8 cellular contexts compared by ENCODE assay signal in the genomic region with DNA sequence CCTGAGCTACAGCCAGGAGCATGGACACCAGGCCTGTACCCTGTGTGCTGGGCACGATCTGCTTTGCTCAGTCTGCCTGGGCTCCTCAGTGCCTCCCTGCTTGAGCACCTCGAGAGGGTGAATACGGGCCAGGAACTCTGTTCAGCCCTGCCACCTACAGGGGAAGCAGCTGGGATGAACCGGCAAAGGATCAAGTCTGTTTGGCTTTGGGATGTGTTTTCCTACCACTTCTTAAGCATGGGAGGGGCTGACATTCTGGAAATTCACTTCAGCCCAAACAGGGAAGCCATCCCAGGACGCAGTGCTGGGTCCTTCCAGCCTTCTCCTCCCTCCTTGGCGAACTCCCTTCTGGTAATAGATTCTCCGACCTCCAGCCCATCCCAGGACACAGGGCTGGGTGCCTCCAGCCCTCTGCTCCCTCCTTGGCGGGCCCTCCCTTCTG. TPM values are rescaled to one million over a fixed set of nuclear protein-coding genes. Genes with fewer than 3 reads are reported as not detected.
DNase-seq lines count a peak whose midpoint lies in the region; ATAC-seq and TF ChIP-seq lines count a peak whose summit lies in the region.

No MANE protein-coding gene starts in this region.

- H3K9me3 ChIP-seq in WERI-Rb-1 (ENCODE audit: severe bottlenecking), result no peaks in the 10 kb centered on the region
- no peaks in the 10 kb centered on the region for H3K9me3 ChIP-seq in heart left ventricle

- H3K27me3 Mint-ChIP-seq in activated naive CD4-positive, alpha-beta T cell treated with anti-CD3 and anti-CD28 coated beads, Interleukin-2, amount 10 ng/mL, durations not matched to agents 7 days and 5 days, result peaks cover 23% of the 10 kb centered on the region
- H3K27me3 Mint-ChIP-seq in activated T-helper 1 cell treated with anti-CD3 and anti-CD28 coated beads, Interleukin-12 subunit alpha, Interleukin-12 subunit beta, Interleukin-2, Interleukin-4 antibody, amounts not matched to agents 30 ng/mL and 10 ng/mL and 1 ng/mL, durations not matched to agents 14 hours and 24 hours and 36 hours (ENCODE audit: insufficient read depth), result peaks cover 22% of the 10 kb centered on the region

- H3K27me3 ChIP-seq in WERI-Rb-1 (ENCODE audit: insufficient read depth, low read depth, severe bottlenecking) (no peaks in the 10 kb centered on the region), heart left ventricle (no peaks in the 10 kb centered on the region)

- H3K36me3 Mint-ChIP-seq in activated naive CD4-positive, alpha-beta T cell treated with anti-CD3 and anti-CD28 coated beads, Interleukin-2, amount 50 U/mL, for 72 hours, result peaks cover 0 to 5% of the 10 kb centered on the region in 2 donors
- H3K36me3 Mint-ChIP-seq in activated naive CD4-positive, alpha-beta T cell treated with anti-CD3 and anti-CD28 coated beads, Interleukin-2, amount 10 ng/mL, durations not matched to agents 7 days and 5 days, result peaks cover 9% of the 10 kb centered on the region
- H3K36me3 Mint-ChIP-seq in activated T-helper 1 cell treated with anti-CD3 and anti-CD28 coated beads, Interleukin-12 subunit alpha, Interleukin-12 subunit beta, Interleukin-2, Interleukin-4 antibody, amounts not matched to agents 30 ng/mL and 10 ng/mL and 1 ng/mL, durations not matched to agents 14 hours and 24 hours and 36 hours (ENCODE audit: low read depth), result no peaks in the 10 kb centered on the region

- no peak overlapping the region for H3K4me3 Mint-ChIP-seq in activated naive CD4-positive, alpha-beta T cell treated with anti-CD3 and anti-CD28 coated beads, Interleukin-2, amount 10 ng/mL, durations not matched to agents 7 days and 5 days
- no peak overlapping the region for H3K4me3 Mint-ChIP-seq in activated T-helper 1 cell treated with anti-CD3 and anti-CD28 coated beads, Interleukin-12 subunit alpha, Interleukin-12 subunit beta, Interleukin-2, Interleukin-4 antibody, amounts not matched to agents 30 ng/mL and 10 ng/mL and 1 ng/mL, durations not matched to agents 14 hours and 24 hours and 36 hours

- peak overlapping the region; percentile 12 to 70 for H3K27ac Mint-ChIP-seq in activated naive CD4-positive, alpha-beta T cell treated with anti-CD3 and anti-CD28 coated beads, Interleukin-2, amount 50 U/mL, for 72 hours
- no peak overlapping the region for H3K27ac Mint-ChIP-seq in activated naive CD4-positive, alpha-beta T cell treated with anti-CD3 and anti-CD28 coated beads, Interleukin-2, amount 10 ng/mL, durations not matched to agents 7 days and 5 days
- H3K27ac Mint-ChIP-seq in activated T-helper 1 cell treated with anti-CD3 and anti-CD28 coated beads, Interleukin-12 subunit alpha, Interleukin-12 subunit beta, Interleukin-2, Interleukin-4 antibody, amounts not matched to agents 30 ng/mL and 10 ng/mL and 1 ng/mL, durations not matched to agents 14 hours and 24 hours and 36 hours, result no peak overlapping the region

- H3K4me1 ChIP-seq in heart left ventricle, result peaks cover 0 to 39% (median 28%) of the 10 kb centered on the region in 12 donors

- no peak for TF ChIP-seq POLR2A in heart left ventricle (IDR thresholded peaks at IDR 0.05)

- 10 to 35% (median 16%) methylated on average over 8 of the region's 8 CpGs for WGBS in heart left ventricle, 4 donors

- intact Hi-C loops in heart left ventricle (cut with DNase I), result loop anchor here in 8 of 10 donors (1.0 to 10.0 kb wide), 11 partner anchors 37 to 135 kb away; a partner anchor contains a TSS
- intact Hi-C loops in activated T-helper 1 cell treated with anti-CD3 and anti-CD28 coated beads, Interleukin-12 subunit alpha, Interleukin-12 subunit beta, Interleukin-2, Interleukin-4 antibody, amounts not matched to agents 30 ng/mL and 10 ng/mL and 1 ng/mL, durations not matched to agents 14 hours and 24 hours and 36 hours (cut with micrococcal nuclease), result no loop called here

- TF ChIP-seq CTCF in WERI-Rb-1 (IDR thresholded peaks at IDR 0.05; ENCODE audit: low read depth, low read length), result peak; percentile 80
- peak; percentile 27 to 73 (median 53) for TF ChIP-seq CTCF in heart left ventricle (IDR thresholded peaks at IDR 0.05)

- H3K9me3 Mint-ChIP-seq in activated naive CD4-positive, alpha-beta T cell treated with anti-CD3 and anti-CD28 coated beads, Interleukin-2, amount 50 U/mL, for 72 hours, result peaks cover 0 to 4% of the 10 kb centered on the region in 2 donors
- H3K9me3 Mint-ChIP-seq in activated naive CD4-positive, alpha-beta T cell treated with anti-CD3 and anti-CD28 coated beads, Interleukin-2, amount 10 ng/mL, durations not matched to agents 7 days and 5 days, result no peaks in the 10 kb centered on the region
- no peaks in the 10 kb centered on the region for H3K9me3 Mint-ChIP-seq in activated T-helper 1 cell treated with anti-CD3 and anti-CD28 coated beads, Interleukin-12 subunit alpha, Interleukin-12 subunit beta, Interleukin-2, Interleukin-4 antibody, amounts not matched to agents 30 ng/mL and 10 ng/mL and 1 ng/mL, durations not matched to agents 14 hours and 24 hours and 36 hours

- DNase-seq in activated naive CD4-positive, alpha-beta T cell treated with anti-CD3 and anti-CD28 coated beads, Interleukin-2, amount 50 U/mL, for 72 hours (ENCODE audit: low spot score in 2 of 2), result no peak
- DNase-seq in activated naive CD4-positive, alpha-beta T cell treated with anti-CD3 and anti-CD28 coated beads, Interleukin-2, amount 10 ng/mL, durations not matched to agents 7 days and 5 days, result no peak
- DNase-seq in WERI-Rb-1, result peak; percentile 87
- DNase-seq in heart left ventricle, result peak; percentile 76 to 88 (median 79)
- DNase-seq in putamen (ENCODE audit: low spot score), result peak; percentile 47
- no peak for DNase-seq in stimulated activated CD4-positive, alpha-beta T cell treated with anti-CD3 and anti-CD28 coated beads, Interleukin-4, amount 100 ng/mL, for 24 hours
- no peak for DNase-seq in NCI-H1436 treated with DMSO at 0.1 percent for 48 hours (lab: John Stamatoyannopoulos, UW)
- DNase-seq in activated T-helper 1 cell treated with anti-CD3 and anti-CD28 coated beads, Interleukin-12 subunit alpha, Interleukin-12 subunit beta, Interleukin-2, Interleukin-4 antibody, amounts not matched to agents 30 ng/mL and 10 ng/mL and 1 ng/mL, durations not matched to agents 14 hours and 24 hours and 36 hours (ENCODE audit: low spot score), result no peak

- CTCF ChIA-PET in activated naive CD4-positive, alpha-beta T cell treated with anti-CD3 and anti-CD28 coated beads, Interleukin-2, amount 10 ng/mL, durations not matched to agents 7 days and 5 days (lab: Charles Lee), result no interaction called here

- peaks cover 5% of the 10 kb centered on the region for H3K4me1 Mint-ChIP-seq in activated naive CD4-positive, alpha-beta T cell treated with anti-CD3 and anti-CD28 coated beads, Interleukin-2, amount 10 ng/mL, durations not matched to agents 7 days and 5 days
- H3K4me1 Mint-ChIP-seq in activated T-helper 1 cell treated with anti-CD3 and anti-CD28 coated beads, Interleukin-12 subunit alpha, Interleukin-12 subunit beta, Interleukin-2, Interleukin-4 antibody, amounts not matched to agents 30 ng/mL and 10 ng/mL and 1 ng/mL, durations not matched to agents 14 hours and 24 hours and 36 hours (ENCODE audit: low read depth), result no peaks in the 10 kb centered on the region

- H3K27ac ChIP-seq in WERI-Rb-1 (peak overlapping the region; percentile 95), heart left ventricle (peak overlapping the region; percentile 81 to 99 (median 92))

- ATAC-seq in activated naive CD4-positive, alpha-beta T cell treated with anti-CD3 and anti-CD28 coated beads, Interleukin-2, amount 50 U/mL, for 72 hours, result no peak
- ATAC-seq in heart left ventricle, result peak; percentile 86 to 91 (median 88)

- H3K4me3 ChIP-seq in WERI-Rb-1 (ENCODE audit: low read depth, low read length) (peak overlapping the region; percentile 27), heart left ventricle (no peak overlapping the region)

- H3K36me3 ChIP-seq in WERI-Rb-1 (no peaks in the 10 kb centered on the region), heart left ventricle (peaks cover 0 to 2% (median 0%) of the 10 kb centered on the region in 9 donors)

RNA-seq across cellular contexts. Expression of a gene that starts 55.8 kb away (rescaled TPM):
- total RNA-seq in activated naive CD4-positive, alpha-beta T cell treated with anti-CD3 and anti-CD28 coated beads, Interleukin-2, amount 50 U/mL, for 72 hours, result 10 to 100 TPM; 13.5 to 34.9 TPM
- 10 to 100 TPM; 39.8 to 92.3 (median 48.5) TPM for total RNA-seq in heart left ventricle
- polyA plus RNA-seq in heart left ventricle, result 10 to 100 TPM; 28.9 to 53.2 TPM
- total RNA-seq in activated T-helper 1 cell treated with anti-CD3 and anti-CD28 coated beads, Interleukin-12 subunit alpha, Interleukin-12 subunit beta, Interleukin-2, Interleukin-4 antibody, amounts not matched to agents 30 ng/mL and 10 ng/mL and 1 ng/mL, durations not matched to agents 14 hours and 24 hours and 36 hours, result 5.2 and 5.3 TPM in 2 replicates

Comparison
In these comparisons a context has a peak if more than half of its experiments do, and no peak if none do; other contexts are left out.
1. H3K27ac Mint-ChIP-seq: peak in activated naive CD4-positive, alpha-beta T cell treated with anti-CD3 and anti-CD28 coated beads, Interleukin-2, amount 50 U/mL, for 72 hours (2 of 2); none in activated naive CD4-positive, alpha-beta T cell treated with anti-CD3 and anti-CD28 coated beads, Interleukin-2, amount 10 ng/mL, durations not matched to agents 7 days and 5 days (single experiment) and activated T-helper 1 cell treated with anti-CD3 and anti-CD28 coated beads, Interleukin-12 subunit alpha, Interleukin-12 subunit beta, Interleukin-2, Interleukin-4 antibody, amounts not matched to agents 30 ng/mL and 10 ng/mL and 1 ng/mL, durations not matched to agents 14 hours and 24 hours and 36 hours (single experiment).
2. ATAC-seq: peak in heart left ventricle (4 of 4); none in activated naive CD4-positive, alpha-beta T cell treated with anti-CD3 and anti-CD28 coated beads, Interleukin-2, amount 50 U/mL, for 72 hours (0 of 2).
3. DNase-seq: peak in WERI-Rb-1 (single experiment), heart left ventricle (5 of 5) and putamen (single experiment); none in activated naive CD4-positive, alpha-beta T cell treated with anti-CD3 and anti-CD28 coated beads, Interleukin-2, amount 50 U/mL, for 72 hours (0 of 2), activated naive CD4-positive, alpha-beta T cell treated with anti-CD3 and anti-CD28 coated beads, Interleukin-2, amount 10 ng/mL, durations not matched to agents 7 days and 5 days (single experiment), stimulated activated CD4-positive, alpha-beta T cell treated with anti-CD3 and anti-CD28 coated beads, Interleukin-4, amount 100 ng/mL, for 24 hours (single experiment), NCI-H1436 treated with DMSO at 0.1 percent for 48 hours (single experiment) and activated T-helper 1 cell treated with anti-CD3 and anti-CD28 coated beads, Interleukin-12 subunit alpha, Interleukin-12 subunit beta, Interleukin-2, Interleukin-4 antibody, amounts not matched to agents 30 ng/mL and 10 ng/mL and 1 ng/mL, durations not matched to agents 14 hours and 24 hours and 36 hours (single experiment).